Comparison of ENCODE assay signal across 28 cellular contexts in the genomic region with DNA sequence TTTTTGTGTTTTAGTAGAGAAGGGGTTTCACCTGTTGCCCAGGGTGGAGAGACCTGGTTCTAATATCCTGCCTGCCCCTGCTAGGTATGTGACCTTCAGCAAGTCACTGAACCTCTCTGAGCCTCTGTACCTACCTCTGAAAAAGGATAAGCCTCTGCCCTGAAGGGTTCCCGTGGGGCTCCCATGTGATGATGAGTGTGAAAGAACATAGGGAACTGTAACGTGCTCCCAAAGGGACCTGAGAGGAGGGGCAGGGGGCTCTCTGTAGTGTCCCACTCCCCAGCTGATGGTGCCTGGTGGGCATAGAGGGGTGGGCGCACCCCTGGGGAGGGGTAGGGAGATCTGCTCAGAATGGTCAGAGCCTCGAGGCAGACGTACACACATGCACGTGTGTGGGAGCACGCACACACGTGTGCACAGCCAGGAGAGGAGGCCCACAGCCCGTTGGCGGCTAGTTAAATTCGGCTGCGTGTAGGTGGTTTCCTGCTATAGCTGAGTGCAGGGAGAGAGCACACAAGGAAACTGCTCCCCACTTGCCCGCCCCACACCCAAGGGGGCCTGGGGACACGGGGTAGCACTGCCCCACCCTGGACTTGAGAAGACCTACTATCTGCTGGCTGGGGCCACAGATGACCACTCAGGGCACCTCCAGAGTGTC. TPM values are rescaled to one million over a fixed set of nuclear protein-coding genes. Genes with fewer than 3 reads are reported as not detected.
DNase-seq lines count a peak whose midpoint lies in the region; ATAC-seq, FAIRE-seq and TF ChIP-seq lines count a peak whose summit lies in the region.
"Had no signal": no experiment of that assay in that cellular context is flagged by ENCODE, and none has a peak within 500 bp of the region (broad histone marks: within the 10 kb centered on the region; RNA-seq: fewer than 3 reads in every experiment).

No MANE protein-coding gene starts in this region.

- in situ Hi-C loops in HepG2 (cut with HindIII; ENCODE audit: extremely low pct_ligation_motif_present, low pct_unique_long_range_greater_than_20kb) = no loop called here

- H3K9ac ChIP-seq in HepG2 (ENCODE audit: insufficient read depth, low read depth, low read length) = no peak overlapping the region
- H3K9ac ChIP-seq: GM23248 had no signal

- H3K27me3 ChIP-seq in HepG2 (ENCODE audit: control insufficient read depth in 1 of 2, insufficient read depth in 2 of 2, low read length in 2 of 2) (peaks cover 4 to 51% of the 10 kb centered on the region in 2 experiments; a peak in 4 of 5 replicates), right lobe of liver (no peaks in the 10 kb centered on the region), dorsolateral prefrontal cortex (no peaks in the 10 kb centered on the region)
- H3K27me3 ChIP-seq: BE2C had no signal

- H3K27ac ChIP-seq in HepG2 (ENCODE audit: extremely low read length, insufficient read depth, low read length) = no peak overlapping the region
- no peak overlapping the region for H3K27ac ChIP-seq in right lobe of liver
- peak overlapping the region in 47 of 59 donors; percentile 12 to 81 (median 63) for H3K27ac ChIP-seq in dorsolateral prefrontal cortex
- H3K27ac ChIP-seq: GM23248, RWPE1 had no signal

- no peak overlapping the region for H2AFZ ChIP-seq in HepG2 (ENCODE audit: low read length)
- H2AFZ ChIP-seq: GM23248 had no signal

- H3K36me3 Mint-ChIP-seq in activated CD8-positive, alpha-beta T cell treated with anti-CD3 and anti-CD28 coated beads, Interleukin-2, amount 10 ng/mL, durations not matched to agents 7 days and 5 days (ENCODE audit: low read depth) = no peaks in the 10 kb centered on the region

- ATAC-seq in HepG2 (no peak), right lobe of liver (no peak)
- ATAC-seq in activated CD8-positive, alpha-beta T cell treated with anti-CD3 and anti-CD28 coated beads, Interleukin-2, amount 10 ng/mL, durations not matched to agents 7 days and 5 days = no peak

- H3K27ac Mint-ChIP-seq in activated CD8-positive, alpha-beta T cell treated with anti-CD3 and anti-CD28 coated beads, Interleukin-2, amount 10 ng/mL, durations not matched to agents 7 days and 5 days = no peak overlapping the region

- no peak for TF ChIP-seq RAD21 in HepG2 (CRISPR knock-in tag; IDR thresholded peaks at IDR 0.05)

- H3K79me2 ChIP-seq in HepG2 (ENCODE audit: insufficient read depth, low read length) = no peaks in the 10 kb centered on the region

- no TSS peak for BruUV-seq in HepG2 (replicated peaks; lab: Mats Ljungman, UMichigan)

- H3K27me3 Mint-ChIP-seq in activated CD8-positive, alpha-beta T cell treated with anti-CD3 and anti-CD28 coated beads, Interleukin-2, amount 10 ng/mL, durations not matched to agents 7 days and 5 days (ENCODE audit: low read depth) = peaks cover 4% of the 10 kb centered on the region

- no peak overlapping the region for H3K4me3 Mint-ChIP-seq in activated CD8-positive, alpha-beta T cell treated with anti-CD3 and anti-CD28 coated beads, Interleukin-2, amount 10 ng/mL, durations not matched to agents 7 days and 5 days

- H3K9me3 Mint-ChIP-seq in activated CD8-positive, alpha-beta T cell treated with anti-CD3 and anti-CD28 coated beads, Interleukin-2, amount 10 ng/mL, durations not matched to agents 7 days and 5 days (ENCODE audit: insufficient read depth) = no peaks in the 10 kb centered on the region

- 17% methylated on average over 9 of the region's 14 CpGs for WGBS in HepG2 (ENCODE audit: low lambda C conversion rate)
- 37% methylated on average over 5 of the region's 14 CpGs for WGBS in right lobe of liver (ENCODE audit: insufficient coverage, low coverage, low lambda C conversion rate, missing lambda C conversion rate)

- H3K36me3 ChIP-seq in HepG2 (replicated peaks in 1 of 2; ENCODE audit: control insufficient read depth in 1 of 2, insufficient read depth in 2 of 2, low read length in 2 of 2) (no peaks in the 10 kb centered on the region), right lobe of liver (no peaks in the 10 kb centered on the region)
- H3K36me3 ChIP-seq: MG63 had no signal

- DNase-seq in HepG2 (ENCODE audit: low spot score) = no peak
- DNase-seq in right lobe of liver = no peak
- peak in 7 of 10 donors; percentile 58 to 88 (median 75) for DNase-seq in dorsolateral prefrontal cortex
- peak; percentile 69 for DNase-seq in occipital lobe (lab: John Stamatoyannopoulos, UW)
- no peak for DNase-seq in NOMO-1 treated with dmso at 0.1 percent for 144 hours (lab: John Stamatoyannopoulos, UW; ENCODE audit: unreplicated experiment)
- DNase-seq in OCI-M2 (lab: John Stamatoyannopoulos, UW; ENCODE audit: unreplicated experiment) = no peak
- no peak for DNase-seq in activated CD8-positive, alpha-beta T cell treated with anti-CD3 and anti-CD28 coated beads, Interleukin-2, amount 10 ng/mL, durations not matched to agents 7 days and 5 days
- DNase-seq in islet precursor cell = no peak
- DNase-seq: 8988T; ACHN; BE2C; Calu3; DMS79 treated with DMSO at 0.1 percent for 48 hours; GF-D8; GM23248; H7; KBM-7; MG63; NCI-H1105 treated with DMSO at 0.1 percent for 48 hours; NCI-H2029; NCI-H446 treated with DMSO at 0.1 percent for 48 hours; NCI-H526; NCI-H82; NK-92 treated with Interleukin-12 subunit alpha and Interleukin-12 subunit beta, amount 100 ng/mL, for 24 hours; SHP77 had no signal

- H3K4me1 Mint-ChIP-seq in activated CD8-positive, alpha-beta T cell treated with anti-CD3 and anti-CD28 coated beads, Interleukin-2, amount 10 ng/mL, durations not matched to agents 7 days and 5 days (ENCODE audit: low read depth) = peaks cover 6% of the 10 kb centered on the region

- TF ChIP-seq EP300 in HepG2 (IDR thresholded peaks at IDR 0.05; ENCODE audit: low read depth in 2 of 2, low read length in 2 of 2) = no peak
- TF ChIP-seq EP300 in HepG2 (CRISPR knock-in tag; IDR thresholded peaks at IDR 0.05; ENCODE audit: borderline replicate concordance) = no peak

- POLR2A ChIA-PET in HepG2 (lab: Yijun Ruan, JAX) = no interaction called here
- POLR2A ChIA-PET in activated CD8-positive, alpha-beta T cell treated with anti-CD3 and anti-CD28 coated beads, Interleukin-2, amount 10 ng/mL, durations not matched to agents 7 days and 5 days (lab: Charles Lee) = interaction anchor here (1.0 kb wide), 1 partner anchor 9 kb away, joined by 3 read pairs; no protein-coding TSS in a partner anchor

- no peak overlapping the region for H3K4me2 ChIP-seq in HepG2 (ENCODE audit: low read depth, low read length)

- H4K20me1 ChIP-seq in HepG2 (ENCODE audit: insufficient read depth, low read length) = no peaks in the 10 kb centered on the region; the same call in 1 of the 2 replicates

- CTCF ChIA-PET in HepG2 (lab: Yijun Ruan, JAX; ENCODE audit: low intra/inter-chr PET ratio, low total read pairs) = no interaction called here
- CTCF ChIA-PET in activated CD8-positive, alpha-beta T cell treated with anti-CD3 and anti-CD28 coated beads, Interleukin-2, amount 10 ng/mL, durations not matched to agents 7 days and 5 days (lab: Charles Lee) = interaction anchor here (2.0 to 2.9 kb wide), 2 partner anchors 10 to 12 kb away, joined by 5 to 8 read pairs; no protein-coding TSS in a partner anchor

- H3K4me3 ChIP-seq in HepG2 (replicated peaks in 1 of 3; ENCODE audit: insufficient read depth in 1 of 3, low read depth in 2 of 3, low read length in 3 of 3) = no peak overlapping the region
- H3K4me3 ChIP-seq in right lobe of liver = no peak overlapping the region
- no peak overlapping the region for H3K4me3 ChIP-seq in dorsolateral prefrontal cortex
- H3K4me3 ChIP-seq: GM23248, MG63 had no signal

- TF ChIP-seq CTCF in HepG2 (CRISPR knock-in tag; IDR thresholded peaks at IDR 0.05) (no peak), right lobe of liver (IDR thresholded peaks at IDR 0.05) (no peak), dorsolateral prefrontal cortex (IDR thresholded peaks at IDR 0.05 in 54 of 56, conservative IDR thresholded peaks at IDR 0.05 in 2 of 56; ENCODE audit: low read depth in 1 of 56, partially characterized antibody in 56 of 56) (no peak)

- H3K9me3 ChIP-seq in HepG2 (ENCODE audit: low read length) (no peaks in the 10 kb centered on the region), right lobe of liver (no peaks in the 10 kb centered on the region)
- H3K9me3 ChIP-seq: BE2C, MG63 had no signal

- intact Hi-C loops in HepG2 (cut with micrococcal nuclease; ENCODE audit: unreplicated experiment) = no loop called here
- intact Hi-C loops in right lobe of liver (cut with DNase I) = loop anchor here in 1 of 2 donors (10.0 kb wide), 1 partner anchor 49 kb away; the partner anchor contains the start of genes HSPB9 and KAT2A
- intact Hi-C loops in dorsolateral prefrontal cortex (cut with DNase I) = no loop called here

- no peak for FAIRE-seq in HepG2 (lab: Jason Lieb, UNC)
- FAIRE-seq: GM18507 had no signal

- peaks cover 21% of the 10 kb centered on the region for H3K4me1 ChIP-seq in HepG2 (ENCODE audit: insufficient read depth, low read length)
- no peaks in the 10 kb centered on the region for H3K4me1 ChIP-seq in right lobe of liver
- H3K4me1 ChIP-seq: BE2C had no signal

- TF ChIP-seq POLR2A in HepG2 (IDR thresholded peaks at IDR 0.05; ENCODE audit: insufficient read depth in 1 of 2, low read depth in 2 of 2, low read length in 2 of 2) (no peak), right lobe of liver (IDR thresholded peaks at IDR 0.05) (no peak)

RNA-seq across cellular contexts. Expression of gene KCNH4, which starts 6.7 kb away (rescaled TPM):
- total RNA-seq in HepG2 (2016; rRNA removed; fragmentation: Illumina TruSeq; extraction: Trizol) = 0.09 TPM in 1 of 2 replicates, not detected in the other
- 0.09 TPM in 1 of 2 replicates, not detected in the other for total RNA-seq in HepG2 (2016; cell fraction: cytosol; rRNA removed; fragmentation: Illumina TruSeq; extraction: Trizol; ENCODE audit: low read depth)
- 0.06 TPM in 1 of 2 replicates, not detected in the other for total RNA-seq in HepG2 (2016; cell fraction: insoluble cytoplasmic fraction; rRNA removed; fragmentation: Illumina TruSeq; extraction: Trizol)
- total RNA-seq in HepG2 (2016; cell fraction: membrane; rRNA removed; fragmentation: Illumina TruSeq; extraction: Trizol) = 0.06 and 0.10 TPM in 2 replicates
- 0.09 TPM in 1 of 2 replicates, not detected in the other for total RNA-seq in HepG2 (2016; cell fraction: nucleus; rRNA removed; fragmentation: Illumina TruSeq; extraction: Trizol)
- 0.01 and 0.04 TPM in 2 replicates for polyA plus RNA-seq in HepG2 (2011; rRNA removed)
- 0.03 and 0.04 TPM in 2 replicates for polyA plus RNA-seq in HepG2 (2011; cell fraction: cytosol; rRNA removed)
- 0.19 and 0.34 TPM in 2 replicates for polyA plus RNA-seq in HepG2 (2011; cell fraction: nucleus; rRNA removed)
- polyA plus RNA-seq in HepG2 (2012) = 0.03 TPM in 1 of 2 replicates, not detected in the other
- 0.18 and 0.19 TPM in 2 replicates for polyA plus RNA-seq in HepG2 (2016; cell fraction: cytosol; fragmentation: Illumina TruSeq; extraction: Trizol; ENCODE audit: low read depth)
- 0.08 TPM in 2 replicates for polyA plus RNA-seq in HepG2 (2016; cell fraction: insoluble cytoplasmic fraction; fragmentation: Illumina TruSeq; extraction: Trizol; ENCODE audit: low read depth)
- 0.15 and 0.30 TPM in 2 replicates for polyA plus RNA-seq in HepG2 (2016; cell fraction: membrane; fragmentation: Illumina TruSeq; extraction: Trizol; ENCODE audit: low read depth)
- polyA plus RNA-seq in HepG2 (2016; cell fraction: nucleus; fragmentation: Illumina TruSeq; extraction: Trizol; ENCODE audit: insufficient read depth, low read depth) = 0.19 and 0.20 TPM in 2 replicates
- 0.24 TPM in 1 of 2 replicates, not detected in the other for polyA minus RNA-seq in HepG2 (2011; rRNA and poly(A)+ RNA removed; ENCODE audit: low replicate concordance)
- polyA minus RNA-seq in HepG2 (2011; cell fraction: cytosol; rRNA and poly(A)+ RNA removed) = not detected in 2 replicates
- polyA minus RNA-seq in HepG2 (2011; cell fraction: nucleus; rRNA and poly(A)+ RNA removed) = not detected in 2 replicates
- total RNA-seq in right lobe of liver = under 1 TPM in 1 of 6 experiments, not detected in 5; 0.11 TPM
- 10 to 100 TPM in 1 of 120 experiments, 1 to 10 TPM in 118, under 1 TPM in 1; 0.95 to 15.2 (median 3.9) TPM for total RNA-seq in dorsolateral prefrontal cortex
- 0.31 TPM for total RNA-seq in occipital lobe
- total RNA-seq in activated CD8-positive, alpha-beta T cell treated with anti-CD3 and anti-CD28 coated beads, Interleukin-2, amount 10 ng/mL, durations not matched to agents 7 days and 5 days = under 1 TPM; 0.05 to 0.13 TPM
- total RNA-seq: Calu3, GM23248, HT1080 had no signal
- polyA plus RNA-seq: GM23248 had no signal

RNA-seq across cellular contexts. Expression of gene HCRT, which starts 11.0 kb away (rescaled TPM):
- not detected in 2 replicates for total RNA-seq in HepG2 (2016; rRNA removed; fragmentation: Illumina TruSeq; extraction: Trizol)
- not detected in 2 replicates for total RNA-seq in HepG2 (2016; cell fraction: cytosol; rRNA removed; fragmentation: Illumina TruSeq; extraction: Trizol; ENCODE audit: low read depth)
- total RNA-seq in HepG2 (2016; cell fraction: insoluble cytoplasmic fraction; rRNA removed; fragmentation: Illumina TruSeq; extraction: Trizol) = not detected in 2 replicates
- total RNA-seq in HepG2 (2016; cell fraction: membrane; rRNA removed; fragmentation: Illumina TruSeq; extraction: Trizol) = not detected in 2 replicates
- total RNA-seq in HepG2 (2016; cell fraction: nucleus; rRNA removed; fragmentation: Illumina TruSeq; extraction: Trizol) = not detected in 2 replicates
- not detected in 2 replicates for polyA plus RNA-seq in HepG2 (2011; rRNA removed)
- not detected in 2 replicates for polyA plus RNA-seq in HepG2 (2011; cell fraction: cytosol; rRNA removed)
- not detected in 2 replicates for polyA plus RNA-seq in HepG2 (2011; cell fraction: nucleus; rRNA removed)
- not detected in 2 replicates for polyA plus RNA-seq in HepG2 (2012)
- 0.36 TPM in 1 of 2 replicates, not detected in the other for polyA plus RNA-seq in HepG2 (2016; cell fraction: cytosol; fragmentation: Illumina TruSeq; extraction: Trizol; ENCODE audit: low read depth)
- polyA plus RNA-seq in HepG2 (2016; cell fraction: insoluble cytoplasmic fraction; fragmentation: Illumina TruSeq; extraction: Trizol; ENCODE audit: low read depth) = not detected in 2 replicates
- polyA plus RNA-seq in HepG2 (2016; cell fraction: membrane; fragmentation: Illumina TruSeq; extraction: Trizol; ENCODE audit: low read depth) = not detected in 2 replicates
- polyA plus RNA-seq in HepG2 (2016; cell fraction: nucleus; fragmentation: Illumina TruSeq; extraction: Trizol; ENCODE audit: insufficient read depth, low read depth) = not detected in 2 replicates
- polyA minus RNA-seq in HepG2 (2011; rRNA and poly(A)+ RNA removed; ENCODE audit: low replicate concordance) = not detected in 2 replicates
- not detected in 2 replicates for polyA minus RNA-seq in HepG2 (2011; cell fraction: cytosol; rRNA and poly(A)+ RNA removed)
- polyA minus RNA-seq in HepG2 (2011; cell fraction: nucleus; rRNA and poly(A)+ RNA removed) = not detected in 2 replicates
- not detected for total RNA-seq in right lobe of liver
- 1 to 10 TPM in 7 of 120 experiments, under 1 TPM in 2, not detected in 111; 0.96 to 1.9 (median 1.1) TPM for total RNA-seq in dorsolateral prefrontal cortex
- not detected for total RNA-seq in occipital lobe
- not detected for total RNA-seq in activated CD8-positive, alpha-beta T cell treated with anti-CD3 and anti-CD28 coated beads, Interleukin-2, amount 10 ng/mL, durations not matched to agents 7 days and 5 days
- total RNA-seq: Calu3, GM23248, H7, HT1080 had no signal
- polyA plus RNA-seq: GM23248 had no signal

RNA-seq across cellular contexts. Expression of gene RAB5C, which starts 19.5 kb away (rescaled TPM):
- 110 and 136 TPM in 2 replicates for total RNA-seq in HepG2 (2016; rRNA removed; fragmentation: Illumina TruSeq; extraction: Trizol)
- 61.7 and 72.3 TPM in 2 replicates for total RNA-seq in HepG2 (2016; cell fraction: cytosol; rRNA removed; fragmentation: Illumina TruSeq; extraction: Trizol; ENCODE audit: low read depth)
- 112 and 128 TPM in 2 replicates for total RNA-seq in HepG2 (2016; cell fraction: insoluble cytoplasmic fraction; rRNA removed; fragmentation: Illumina TruSeq; extraction: Trizol)
- total RNA-seq in HepG2 (2016; cell fraction: membrane; rRNA removed; fragmentation: Illumina TruSeq; extraction: Trizol) = 97.4 and 130 TPM in 2 replicates
- 58.3 and 58.4 TPM in 2 replicates for total RNA-seq in HepG2 (2016; cell fraction: nucleus; rRNA removed; fragmentation: Illumina TruSeq; extraction: Trizol)
- polyA plus RNA-seq in HepG2 (2011; rRNA removed) = 123 and 129 TPM in 2 replicates
- 151 and 173 TPM in 2 replicates for polyA plus RNA-seq in HepG2 (2011; cell fraction: cytosol; rRNA removed)
- polyA plus RNA-seq in HepG2 (2011; cell fraction: nucleus; rRNA removed) = 63.1 and 63.8 TPM in 2 replicates
- 88.1 and 94.6 TPM in 2 replicates for polyA plus RNA-seq in HepG2 (2012)
- 121 and 161 TPM in 2 replicates for polyA plus RNA-seq in HepG2 (2016; cell fraction: cytosol; fragmentation: Illumina TruSeq; extraction: Trizol; ENCODE audit: low read depth)
- polyA plus RNA-seq in HepG2 (2016; cell fraction: insoluble cytoplasmic fraction; fragmentation: Illumina TruSeq; extraction: Trizol; ENCODE audit: low read depth) = 256 and 287 TPM in 2 replicates
- 158 and 192 TPM in 2 replicates for polyA plus RNA-seq in HepG2 (2016; cell fraction: membrane; fragmentation: Illumina TruSeq; extraction: Trizol; ENCODE audit: low read depth)
- 155 and 165 TPM in 2 replicates for polyA plus RNA-seq in HepG2 (2016; cell fraction: nucleus; fragmentation: Illumina TruSeq; extraction: Trizol; ENCODE audit: insufficient read depth, low read depth)
- 69.9 and 105 TPM in 2 replicates for polyA minus RNA-seq in HepG2 (2011; rRNA and poly(A)+ RNA removed; ENCODE audit: low replicate concordance)
- 30.2 and 31.4 TPM in 2 replicates for polyA minus RNA-seq in HepG2 (2011; cell fraction: cytosol; rRNA and poly(A)+ RNA removed)
- polyA minus RNA-seq in HepG2 (2011; cell fraction: nucleus; rRNA and poly(A)+ RNA removed) = 15.9 and 19.8 TPM in 2 replicates
- 100 to 1,000 TPM in 1 of 6 experiments, 10 to 100 TPM in 5; 54.0 to 108 (median 65.3) TPM for total RNA-seq in right lobe of liver
- 100 to 1,000 TPM in 66 of 120 experiments, 10 to 100 TPM in 54; 64.5 to 128 (median 101) TPM for total RNA-seq in dorsolateral prefrontal cortex
- total RNA-seq in occipital lobe = 35.1 TPM
- total RNA-seq in activated CD8-positive, alpha-beta T cell treated with anti-CD3 and anti-CD28 coated beads, Interleukin-2, amount 10 ng/mL, durations not matched to agents 7 days and 5 days = 100 to 1,000 TPM; 102 to 107 TPM

RNA-seq across cellular contexts. Expression of gene GHDC, which starts 20.0 kb away (rescaled TPM):
- total RNA-seq in HepG2 (2016; rRNA removed; fragmentation: Illumina TruSeq; extraction: Trizol) (8.8 and 22.5 TPM in 2 replicates), right lobe of liver (10 to 100 TPM in 5 of 6 experiments, 1 to 10 TPM in 1; 8.8 to 23.9 (median 12.8) TPM), dorsolateral prefrontal cortex (10 to 100 TPM; 17.6 to 38.2 (median 23.9) TPM), occipital lobe (5.5 TPM)
- total RNA-seq in HepG2 (2016; cell fraction: cytosol; rRNA removed; fragmentation: Illumina TruSeq; extraction: Trizol; ENCODE audit: low read depth) = 3.1 and 3.3 TPM in 2 replicates
- total RNA-seq in HepG2 (2016; cell fraction: insoluble cytoplasmic fraction; rRNA removed; fragmentation: Illumina TruSeq; extraction: Trizol) = 8.0 and 22.0 TPM in 2 replicates
- total RNA-seq in HepG2 (2016; cell fraction: membrane; rRNA removed; fragmentation: Illumina TruSeq; extraction: Trizol) = 5.2 and 6.2 TPM in 2 replicates
- 22.7 and 27.8 TPM in 2 replicates for total RNA-seq in HepG2 (2016; cell fraction: nucleus; rRNA removed; fragmentation: Illumina TruSeq; extraction: Trizol)
- 15.4 and 25.6 TPM in 2 replicates for polyA plus RNA-seq in HepG2 (2011; rRNA removed)
- 11.2 and 18.0 TPM in 2 replicates for polyA plus RNA-seq in HepG2 (2011; cell fraction: cytosol; rRNA removed)
- 107 and 115 TPM in 2 replicates for polyA plus RNA-seq in HepG2 (2011; cell fraction: nucleus; rRNA removed)
- 15.2 and 19.1 TPM in 2 replicates for polyA plus RNA-seq in HepG2 (2012)
- 2.2 and 2.5 TPM in 2 replicates for polyA plus RNA-seq in HepG2 (2016; cell fraction: cytosol; fragmentation: Illumina TruSeq; extraction: Trizol; ENCODE audit: low read depth)
- 6.0 and 8.7 TPM in 2 replicates for polyA plus RNA-seq in HepG2 (2016; cell fraction: insoluble cytoplasmic fraction; fragmentation: Illumina TruSeq; extraction: Trizol; ENCODE audit: low read depth)
- 3.6 and 4.1 TPM in 2 replicates for polyA plus RNA-seq in HepG2 (2016; cell fraction: membrane; fragmentation: Illumina TruSeq; extraction: Trizol; ENCODE audit: low read depth)
- polyA plus RNA-seq in HepG2 (2016; cell fraction: nucleus; fragmentation: Illumina TruSeq; extraction: Trizol; ENCODE audit: insufficient read depth, low read depth) = 45.8 and 46.8 TPM in 2 replicates
- polyA minus RNA-seq in HepG2 (2011; rRNA and poly(A)+ RNA removed; ENCODE audit: low replicate concordance) = 14.5 and 31.4 TPM in 2 replicates
- polyA minus RNA-seq in HepG2 (2011; cell fraction: cytosol; rRNA and poly(A)+ RNA removed) = 12.0 and 19.4 TPM in 2 replicates
- polyA minus RNA-seq in HepG2 (2011; cell fraction: nucleus; rRNA and poly(A)+ RNA removed) = 12.1 and 14.4 TPM in 2 replicates
- 10 to 100 TPM; 16.6 to 17.2 TPM for total RNA-seq in activated CD8-positive, alpha-beta T cell treated with anti-CD3 and anti-CD28 coated beads, Interleukin-2, amount 10 ng/mL, durations not matched to agents 7 days and 5 days

RNA-seq across cellular contexts. Expression of gene HSPB9, which starts 51.7 kb away (rescaled TPM):
- total RNA-seq in HepG2 (2016; rRNA removed; fragmentation: Illumina TruSeq; extraction: Trizol) = 0.13 and 0.24 TPM in 2 replicates
- not detected in 2 replicates for total RNA-seq in HepG2 (2016; cell fraction: cytosol; rRNA removed; fragmentation: Illumina TruSeq; extraction: Trizol; ENCODE audit: low read depth)
- 0.09 and 0.24 TPM in 2 replicates for total RNA-seq in HepG2 (2016; cell fraction: insoluble cytoplasmic fraction; rRNA removed; fragmentation: Illumina TruSeq; extraction: Trizol)
- total RNA-seq in HepG2 (2016; cell fraction: membrane; rRNA removed; fragmentation: Illumina TruSeq; extraction: Trizol) = 0.14 and 0.19 TPM in 2 replicates
- 0.25 TPM in 1 of 2 replicates, not detected in the other for total RNA-seq in HepG2 (2016; cell fraction: nucleus; rRNA removed; fragmentation: Illumina TruSeq; extraction: Trizol)
- 0.05 and 0.31 TPM in 2 replicates for polyA plus RNA-seq in HepG2 (2011; rRNA removed)
- polyA plus RNA-seq in HepG2 (2011; cell fraction: cytosol; rRNA removed) = 0.07 and 0.10 TPM in 2 replicates
- 0.66 and 1.2 TPM in 2 replicates for polyA plus RNA-seq in HepG2 (2011; cell fraction: nucleus; rRNA removed)
- 0.28 and 0.44 TPM in 2 replicates for polyA plus RNA-seq in HepG2 (2012)
- polyA plus RNA-seq in HepG2 (2016; cell fraction: cytosol; fragmentation: Illumina TruSeq; extraction: Trizol; ENCODE audit: low read depth) = not detected in 2 replicates
- not detected in 2 replicates for polyA plus RNA-seq in HepG2 (2016; cell fraction: insoluble cytoplasmic fraction; fragmentation: Illumina TruSeq; extraction: Trizol; ENCODE audit: low read depth)
- polyA plus RNA-seq in HepG2 (2016; cell fraction: membrane; fragmentation: Illumina TruSeq; extraction: Trizol; ENCODE audit: low read depth) = 0.09 and 0.14 TPM in 2 replicates
- polyA plus RNA-seq in HepG2 (2016; cell fraction: nucleus; fragmentation: Illumina TruSeq; extraction: Trizol; ENCODE audit: insufficient read depth, low read depth) = 0.55 and 0.56 TPM in 2 replicates
- polyA minus RNA-seq in HepG2 (2011; rRNA and poly(A)+ RNA removed; ENCODE audit: low replicate concordance) = 0.22 TPM in 1 of 2 replicates, not detected in the other
- not detected in 2 replicates for polyA minus RNA-seq in HepG2 (2011; cell fraction: cytosol; rRNA and poly(A)+ RNA removed)
- not detected in 2 replicates for polyA minus RNA-seq in HepG2 (2011; cell fraction: nucleus; rRNA and poly(A)+ RNA removed)
- 1 to 10 TPM in 2 of 6 experiments, under 1 TPM in 4; 0.38 to 1.6 (median 0.85) TPM for total RNA-seq in right lobe of liver
- 1 to 10 TPM in 8 of 120 experiments, under 1 TPM in 61, not detected in 51; 0.14 to 1.6 (median 0.43) TPM for total RNA-seq in dorsolateral prefrontal cortex
- total RNA-seq in occipital lobe = not detected
- total RNA-seq in activated CD8-positive, alpha-beta T cell treated with anti-CD3 and anti-CD28 coated beads, Interleukin-2, amount 10 ng/mL, durations not matched to agents 7 days and 5 days = under 1 TPM; 0.16 to 0.29 TPM
- total RNA-seq: GM23248, HT1080 had no signal

Comparison
In these comparisons a context has a peak if more than half of its experiments do, and no peak if none do; other contexts are left out.
1. DNase-seq: peak in dorsolateral prefrontal cortex (7 of 10) and occipital lobe (single experiment); none in HepG2 (single experiment), right lobe of liver (0 of 3), NOMO-1 treated with dmso at 0.1 percent for 144 hours (single experiment), OCI-M2 (single experiment), activated CD8-positive, alpha-beta T cell treated with anti-CD3 and anti-CD28 coated beads, Interleukin-2, amount 10 ng/mL, durations not matched to agents 7 days and 5 days (single experiment) and islet precursor cell (single experiment).
2. H3K27ac ChIP-seq: peak in dorsolateral prefrontal cortex (47 of 59); none in HepG2 (single experiment) and right lobe of liver (0 of 3).